8 cellular contexts compared by ENCODE assay signal in genomic region chr6:167079853-167080297, GRCh38. TPM values are rescaled to one million over a fixed set of nuclear protein-coding genes. Genes with fewer than 3 reads are reported as not detected.
A peak's percentile ranks its signal among the peaks of the same experiment; 100 is the strongest.
DNase-seq lines count a peak whose midpoint lies in the region; ATAC-seq, FAIRE-seq and TF ChIP-seq lines count a peak whose summit lies in the region.

No MANE protein-coding gene starts in this region.

- no peak for TF ChIP-seq POLR2A in H54 (IDR thresholded peaks at IDR 0.05; ENCODE audit: low read depth, low read length)

- no peak for FAIRE-seq in H54 (lab: Jason Lieb, UNC)

- ATAC-seq in GM19023 (IDR thresholded peaks at IDR 0.05; ENCODE audit: unreplicated experiment) (peak; percentile 99), HG02970 (IDR thresholded peaks at IDR 0.05; ENCODE audit: low FRiP score, unreplicated experiment) (peak; percentile 92)

- intact Hi-C loops in posterior vena cava (cut with DNase I): no loop called here

- DNase-seq in T-helper 2 cell treated with Interferon-gamma antibody and Interleukin-4, amounts not matched to agents 5 μg/mL and 100 μg/mL, for 36 hours (ENCODE audit: low spot score): peak; percentile 62
- DNase-seq in putamen (ENCODE audit: low spot score): peak; percentile 9
- DNase-seq in posterior vena cava (ENCODE audit: low spot score): no peak
- DNase-seq in H54 (ENCODE audit: insufficient read length, low spot score): no peak
- no peak for DNase-seq in NCI-H1436 (lab: John Stamatoyannopoulos, UW)
- no peak for DNase-seq in NCI-H446 (lab: John Stamatoyannopoulos, UW)

- H3K27me3 Mint-ChIP-seq in T-helper 2 cell treated with Interferon-gamma antibody and Interleukin-4, amounts not matched to agents 5 μg/mL and 100 μg/mL, for 36 hours (ENCODE audit: low read depth): peaks cover 32% of the 10 kb centered on the region

- H3K27ac Mint-ChIP-seq in T-helper 2 cell treated with Interferon-gamma antibody and Interleukin-4, amounts not matched to agents 5 μg/mL and 100 μg/mL, for 36 hours: no peak overlapping the region

- peaks cover 9% of the 10 kb centered on the region for H3K9me3 Mint-ChIP-seq in T-helper 2 cell treated with Interferon-gamma antibody and Interleukin-4, amounts not matched to agents 5 μg/mL and 100 μg/mL, for 36 hours

- no peaks in the 10 kb centered on the region for H3K36me3 Mint-ChIP-seq in T-helper 2 cell treated with Interferon-gamma antibody and Interleukin-4, amounts not matched to agents 5 μg/mL and 100 μg/mL, for 36 hours (ENCODE audit: low read depth)

- H3K4me3 Mint-ChIP-seq in T-helper 2 cell treated with Interferon-gamma antibody and Interleukin-4, amounts not matched to agents 5 μg/mL and 100 μg/mL, for 36 hours: no peak overlapping the region

- peaks cover 12% of the 10 kb centered on the region for H3K4me1 Mint-ChIP-seq in T-helper 2 cell treated with Interferon-gamma antibody and Interleukin-4, amounts not matched to agents 5 μg/mL and 100 μg/mL, for 36 hours (ENCODE audit: low read depth)

RNA-seq across cellular contexts. Expression of gene CCR6, which starts 43.0 kb away (rescaled TPM):
- total RNA-seq in posterior vena cava: not detected

Comparison
In these comparisons a context has a peak if more than half of its experiments do, and no peak if none do; other contexts are left out.
1. DNase-seq: peak in T-helper 2 cell treated with Interferon-gamma antibody and Interleukin-4, amounts not matched to agents 5 μg/mL and 100 μg/mL, for 36 hours (single experiment) and putamen (single experiment); none in posterior vena cava (single experiment), H54 (single experiment), NCI-H1436 (single experiment) and NCI-H446 (0 of 2).